1 cellular context compared by ENCODE assay signal in the genomic region with DNA sequence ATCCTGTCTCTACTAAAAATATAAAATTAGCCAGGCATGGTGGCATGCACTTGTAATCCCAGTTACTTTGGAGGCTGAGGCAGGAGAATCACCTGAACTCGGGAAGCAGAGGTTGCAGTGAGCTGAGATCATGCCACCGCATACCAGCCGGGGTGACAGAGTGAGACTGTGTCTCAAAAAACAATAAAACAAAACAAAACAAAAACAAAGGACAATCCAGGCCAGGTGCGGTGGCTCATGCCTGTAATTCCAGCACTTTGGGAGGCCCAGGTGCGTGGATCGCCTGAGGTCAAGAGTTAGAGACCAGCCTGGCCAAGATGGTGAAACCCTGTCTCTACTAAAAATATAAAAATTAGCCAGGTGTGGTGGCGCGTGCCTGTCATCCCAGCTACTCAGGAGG. TPM values are rescaled to one million over a fixed set of nuclear protein-coding genes. Genes with fewer than 3 reads are reported as not detected.
"Had no signal": no experiment of that assay in that cellular context is flagged by ENCODE, and none has a peak within 500 bp of the region (broad histone marks: within the 10 kb centered on the region; RNA-seq: fewer than 3 reads in every experiment).

No MANE protein-coding gene starts in this region.

RNA-seq across cellular contexts. Expression of gene LIPG, which starts 49.0 kb away (rescaled TPM):
- total RNA-seq: HFFc6 had no signal
